Comparison of ENCODE assay signal across 2 cellular contexts in the genomic region with DNA sequence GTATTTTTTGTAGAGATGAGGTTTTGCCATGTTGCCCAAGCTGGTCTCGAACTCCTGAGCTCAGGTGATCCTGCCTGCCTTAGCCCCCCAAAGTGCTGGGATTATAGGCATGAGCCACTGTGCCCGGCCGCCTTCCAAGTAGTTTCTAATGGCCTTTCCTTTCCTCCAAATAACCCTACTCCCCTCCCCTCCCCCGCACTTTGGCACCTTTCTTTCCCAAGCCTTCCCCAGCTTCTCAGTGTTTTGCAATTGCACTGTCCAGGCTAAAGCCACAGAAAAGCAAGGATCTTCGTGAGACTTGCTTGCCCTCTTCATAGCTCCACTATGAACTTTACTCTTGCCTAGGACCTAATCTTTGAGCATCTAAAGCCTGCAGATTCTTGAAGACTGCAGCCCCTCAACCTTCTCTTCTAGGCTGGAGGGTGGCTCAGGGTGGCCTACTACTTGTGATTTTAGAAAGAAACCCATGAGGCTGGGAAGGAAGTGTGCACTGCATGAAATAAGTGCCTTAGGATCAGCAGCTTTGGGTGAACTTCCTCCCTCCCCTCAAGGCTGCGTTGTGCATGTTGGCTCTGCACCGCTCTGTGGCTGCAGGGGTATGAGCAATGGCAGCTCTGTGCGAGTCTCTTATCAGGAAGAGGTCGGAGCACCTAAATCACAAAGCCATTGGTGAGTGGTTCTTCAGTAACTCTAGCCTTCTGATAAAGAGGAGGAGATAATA.
TF ChIP-seq lines count a peak whose summit lies in the region.

No MANE protein-coding gene starts in this region.

TF ChIP-seq in K562, 482 proteins besides CTCF, POLR2A, EP300 and RAD21:
- TF ChIP-seq ZNF41 (CRISPR knock-in tag; conservative IDR thresholded peaks at IDR 0.05): no peak
- TF ChIP-seq, protein P1, sequence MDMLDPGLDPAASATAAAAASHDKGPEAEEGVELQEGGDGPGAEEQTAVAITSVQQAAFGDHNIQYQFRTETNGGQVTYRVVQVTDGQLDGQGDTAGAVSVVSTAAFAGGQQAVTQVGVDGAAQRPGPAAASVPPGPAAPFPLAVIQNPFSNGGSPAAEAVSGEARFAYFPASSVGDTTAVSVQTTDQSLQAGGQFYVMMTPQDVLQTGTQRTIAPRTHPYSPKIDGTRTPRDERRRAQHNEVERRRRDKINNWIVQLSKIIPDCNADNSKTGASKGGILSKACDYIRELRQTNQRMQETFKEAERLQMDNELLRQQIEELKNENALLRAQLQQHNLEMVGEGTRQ (CRISPR knock-in tag; IDR thresholded peaks at IDR 0.05): 0 out of 2 replicates have a peak, but pooled peaks have one; percentile 11

TF ChIP-seq in HepG2, 621 proteins besides CTCF, POLR2A, EP300 and RAD21:
- TF ChIP-seq, protein P2, sequence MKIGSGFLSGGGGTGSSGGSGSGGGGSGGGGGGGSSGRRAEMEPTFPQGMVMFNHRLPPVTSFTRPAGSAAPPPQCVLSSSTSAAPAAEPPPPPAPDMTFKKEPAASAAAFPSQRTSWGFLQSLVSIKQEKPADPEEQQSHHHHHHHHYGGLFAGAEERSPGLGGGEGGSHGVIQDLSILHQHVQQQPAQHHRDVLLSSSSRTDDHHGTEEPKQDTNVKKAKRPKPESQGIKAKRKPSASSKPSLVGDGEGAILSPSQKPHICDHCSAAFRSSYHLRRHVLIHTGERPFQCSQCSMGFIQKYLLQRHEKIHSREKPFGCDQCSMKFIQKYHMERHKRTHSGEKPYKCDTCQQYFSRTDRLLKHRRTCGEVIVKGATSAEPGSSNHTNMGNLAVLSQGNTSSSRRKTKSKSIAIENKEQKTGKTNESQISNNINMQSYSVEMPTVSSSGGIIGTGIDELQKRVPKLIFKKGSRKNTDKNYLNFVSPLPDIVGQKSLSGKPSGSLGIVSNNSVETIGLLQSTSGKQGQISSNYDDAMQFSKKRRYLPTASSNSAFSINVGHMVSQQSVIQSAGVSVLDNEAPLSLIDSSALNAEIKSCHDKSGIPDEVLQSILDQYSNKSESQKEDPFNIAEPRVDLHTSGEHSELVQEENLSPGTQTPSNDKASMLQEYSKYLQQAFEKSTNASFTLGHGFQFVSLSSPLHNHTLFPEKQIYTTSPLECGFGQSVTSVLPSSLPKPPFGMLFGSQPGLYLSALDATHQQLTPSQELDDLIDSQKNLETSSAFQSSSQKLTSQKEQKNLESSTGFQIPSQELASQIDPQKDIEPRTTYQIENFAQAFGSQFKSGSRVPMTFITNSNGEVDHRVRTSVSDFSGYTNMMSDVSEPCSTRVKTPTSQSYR (CRISPR knock-in tag; IDR thresholded peaks at IDR 0.05; ENCODE audit: borderline replicate concordance): 0 out of 2 replicates have a peak, but pooled peaks have one; percentile 19
- TF ChIP-seq TCF7 (IDR thresholded peaks at IDR 0.05; ENCODE audit: low read depth): no peak
